In the genomic region with DNA sequence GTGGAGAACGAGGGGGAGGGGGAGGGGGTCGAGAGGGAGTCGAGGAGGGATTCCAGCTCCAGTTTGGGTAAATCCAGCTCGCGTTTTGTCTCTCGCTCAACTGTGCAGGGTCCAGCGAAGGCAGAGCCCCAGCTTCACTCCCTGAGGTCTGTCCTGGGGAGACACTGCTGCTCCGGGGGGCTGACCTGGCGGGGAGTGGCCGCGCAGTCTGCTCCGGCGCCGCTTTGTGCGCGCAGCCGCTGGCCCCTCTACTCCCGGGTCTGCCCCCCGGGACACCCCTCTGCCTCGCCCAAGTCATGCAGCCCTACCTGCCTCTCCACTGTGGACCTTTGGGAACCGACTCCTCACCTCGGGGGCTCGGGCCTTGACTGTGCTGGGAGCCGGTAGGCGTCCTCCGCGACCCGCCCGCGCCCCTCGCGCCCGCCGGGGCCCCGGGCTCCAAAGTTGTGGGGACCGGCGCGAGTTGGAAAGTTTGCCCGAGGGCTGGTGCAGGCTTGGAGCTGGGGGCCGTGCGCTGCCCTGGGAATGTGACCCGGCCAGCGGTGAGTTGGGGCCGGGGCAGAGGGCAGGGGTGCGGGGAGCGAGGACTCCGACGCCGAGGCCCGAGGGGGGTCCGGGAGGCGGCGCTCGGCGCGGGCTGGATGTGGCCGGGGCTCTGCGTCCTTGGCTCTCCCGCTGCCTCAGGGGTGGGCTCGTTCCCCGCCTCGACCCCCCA, we compare ENCODE assay signal across 1 cellular context.
TF ChIP-seq lines count a peak whose summit lies in the region.

TET1 (plus strand) TSS at position 137 of the 715 bp plus-strand sequence. CDS start 12,002 bp downstream, outside the sequence.

TF ChIP-seq in K562, 482 proteins besides CTCF, POLR2A, EP300 and RAD21 (continued from another document and continues in another):
- TF ChIP-seq, protein P1, sequence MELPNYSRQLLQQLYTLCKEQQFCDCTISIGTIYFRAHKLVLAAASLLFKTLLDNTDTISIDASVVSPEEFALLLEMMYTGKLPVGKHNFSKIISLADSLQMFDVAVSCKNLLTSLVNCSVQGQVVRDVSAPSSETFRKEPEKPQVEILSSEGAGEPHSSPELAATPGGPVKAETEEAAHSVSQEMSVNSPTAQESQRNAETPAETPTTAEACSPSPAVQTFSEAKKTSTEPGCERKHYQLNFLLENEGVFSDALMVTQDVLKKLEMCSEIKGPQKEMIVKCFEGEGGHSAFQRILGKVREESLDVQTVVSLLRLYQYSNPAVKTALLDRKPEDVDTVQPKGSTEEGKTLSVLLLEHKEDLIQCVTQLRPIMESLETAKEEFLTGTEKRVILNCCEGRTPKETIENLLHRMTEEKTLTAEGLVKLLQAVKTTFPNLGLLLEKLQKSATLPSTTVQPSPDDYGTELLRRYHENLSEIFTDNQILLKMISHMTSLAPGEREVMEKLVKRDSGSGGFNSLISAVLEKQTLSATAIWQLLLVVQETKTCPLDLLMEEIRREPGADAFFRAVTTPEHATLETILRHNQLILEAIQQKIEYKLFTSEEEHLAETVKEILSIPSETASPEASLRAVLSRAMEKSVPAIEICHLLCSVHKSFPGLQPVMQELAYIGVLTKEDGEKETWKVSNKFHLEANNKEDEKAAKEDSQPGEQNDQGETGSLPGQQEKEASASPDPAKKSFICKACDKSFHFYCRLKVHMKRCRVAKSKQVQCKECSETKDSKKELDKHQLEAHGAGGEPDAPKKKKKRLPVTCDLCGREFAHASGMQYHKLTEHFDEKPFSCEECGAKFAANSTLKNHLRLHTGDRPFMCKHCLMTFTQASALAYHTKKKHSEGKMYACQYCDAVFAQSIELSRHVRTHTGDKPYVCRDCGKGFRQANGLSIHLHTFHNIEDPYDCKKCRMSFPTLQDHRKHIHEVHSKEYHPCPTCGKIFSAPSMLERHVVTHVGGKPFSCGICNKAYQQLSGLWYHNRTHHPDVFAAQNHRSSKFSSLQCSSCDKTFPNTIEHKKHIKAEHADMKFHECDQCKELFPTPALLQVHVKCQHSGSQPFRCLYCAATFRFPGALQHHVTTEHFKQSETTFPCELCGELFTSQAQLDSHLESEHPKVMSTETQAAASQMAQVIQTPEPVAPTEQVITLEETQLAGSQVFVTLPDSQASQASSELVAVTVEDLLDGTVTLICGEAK (IDR thresholded peaks at IDR 0.05), result no peak
- TF ChIP-seq, protein P1 (CRISPR knock-in tag; IDR thresholded peaks at IDR 0.05), result no peak
- TF ChIP-seq NR3C1 (CRISPR knock-in tag; IDR thresholded peaks at IDR 0.05), result no peak
- no peak for TF ChIP-seq KLF1 (tag; IDR thresholded peaks at IDR 0.05)
- TF ChIP-seq ZNF12 (CRISPR knock-in tag; IDR thresholded peaks at IDR 0.05), result peak; percentile 62; the same call in 1 of the 2 replicates
- no peak for TF ChIP-seq RBM34 (IDR thresholded peaks at IDR 0.05; ENCODE audit: borderline replicate concordance, insufficient read depth, low read length)
- TF ChIP-seq CCNT2 (IDR thresholded peaks at IDR 0.05; ENCODE audit: borderline replicate concordance, extremely low read depth, insufficient read length, low read depth, low read length), result no peak
- no peak for TF ChIP-seq ZNF778 (CRISPR knock-in tag; IDR thresholded peaks at IDR 0.05)
- TF ChIP-seq ATF3 (IDR thresholded peaks at IDR 0.05), result 0 out of 2 replicates have a peak, but pooled peaks have one; percentile 3
- no peak; the same call in 1 of the 2 replicates for TF ChIP-seq ATF3 (CRISPR knock-in tag; conservative IDR thresholded peaks at IDR 0.05)
- no peak for TF ChIP-seq ZNF324 (CRISPR knock-in tag; IDR thresholded peaks at IDR 0.05)
- TF ChIP-seq ZNF655 (CRISPR knock-in tag; IDR thresholded peaks at IDR 0.05), result no peak
- peak; percentile 94 for TF ChIP-seq RBFOX2 (IDR thresholded peaks at IDR 0.05; ENCODE audit: low read depth, low read length)
- no peak; the same call in 1 of the 2 replicates for TF ChIP-seq TCF7 (IDR thresholded peaks at IDR 0.05; ENCODE audit: borderline replicate concordance)
- no peak for TF ChIP-seq ELF1 (tag; IDR thresholded peaks at IDR 0.05)
- TF ChIP-seq SRSF9 (IDR thresholded peaks at IDR 0.05; ENCODE audit: borderline replicate concordance, low read depth, low read length), result no peak
- TF ChIP-seq CBX3 (IDR thresholded peaks at IDR 0.05; ENCODE audit: borderline replicate concordance in 1 of 2, low read length in 2 of 2), result peak in 1 of 2 experiments; percentile 57; a peak in 1 of 3 replicates
- TF ChIP-seq CXXC5 (CRISPR knock-in tag; IDR thresholded peaks at IDR 0.05), result peak; percentile 29; the same call in 1 of the 2 replicates
- peak; percentile 91 for TF ChIP-seq POLR2AphosphoS5 (IDR thresholded peaks at IDR 0.05; ENCODE audit: control insufficient read depth, insufficient read depth, low read depth, low read length)
- TF ChIP-seq COPS2 (conservative IDR thresholded peaks at IDR 0.05), result no peak
- no peak for TF ChIP-seq SMAD2 (IDR thresholded peaks at IDR 0.05; ENCODE audit: low read depth, low read length)
- no peak for TF ChIP-seq CREB3 (tag; conservative IDR thresholded peaks at IDR 0.05; ENCODE audit: low read depth)
- TF ChIP-seq XRCC5 (IDR thresholded peaks at IDR 0.05; ENCODE audit: low read depth, low read length), result peak; percentile 74; the same call in 1 of the 2 replicates
- TF ChIP-seq, protein P2, sequence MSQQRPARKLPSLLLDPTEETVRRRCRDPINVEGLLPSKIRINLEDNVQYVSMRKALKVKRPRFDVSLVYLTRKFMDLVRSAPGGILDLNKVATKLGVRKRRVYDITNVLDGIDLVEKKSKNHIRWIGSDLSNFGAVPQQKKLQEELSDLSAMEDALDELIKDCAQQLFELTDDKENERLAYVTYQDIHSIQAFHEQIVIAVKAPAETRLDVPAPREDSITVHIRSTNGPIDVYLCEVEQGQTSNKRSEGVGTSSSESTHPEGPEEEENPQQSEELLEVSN (IDR thresholded peaks at IDR 0.05; ENCODE audit: borderline replicate concordance in 1 of 2, extremely low read depth in 1 of 2, insufficient read depth in 1 of 2, insufficient read length in 1 of 2, low read depth in 1 of 2, low read length in 1 of 2, poor library complexity in 1 of 2, severe bottlenecking in 1 of 2), result peak; percentile 21 to 43
- TF ChIP-seq REST (CRISPR knock-in tag; IDR thresholded peaks at IDR 0.05; ENCODE audit: low read depth), result 0 out of 2 replicates have a peak, but pooled peaks have one; percentile 31
- TF ChIP-seq SUPT5H (IDR thresholded peaks at IDR 0.05), result peak; percentile 89
- peak; percentile 98 for TF ChIP-seq TBP (optimal IDR thresholded peaks at IDR 0.05; ENCODE audit: low read depth, low read length)
- no peak for TF ChIP-seq EP400 (IDR thresholded peaks at IDR 0.05)
- TF ChIP-seq THRAP3 (IDR thresholded peaks at IDR 0.05; ENCODE audit: borderline replicate concordance), result no peak
- TF ChIP-seq, protein P3, sequence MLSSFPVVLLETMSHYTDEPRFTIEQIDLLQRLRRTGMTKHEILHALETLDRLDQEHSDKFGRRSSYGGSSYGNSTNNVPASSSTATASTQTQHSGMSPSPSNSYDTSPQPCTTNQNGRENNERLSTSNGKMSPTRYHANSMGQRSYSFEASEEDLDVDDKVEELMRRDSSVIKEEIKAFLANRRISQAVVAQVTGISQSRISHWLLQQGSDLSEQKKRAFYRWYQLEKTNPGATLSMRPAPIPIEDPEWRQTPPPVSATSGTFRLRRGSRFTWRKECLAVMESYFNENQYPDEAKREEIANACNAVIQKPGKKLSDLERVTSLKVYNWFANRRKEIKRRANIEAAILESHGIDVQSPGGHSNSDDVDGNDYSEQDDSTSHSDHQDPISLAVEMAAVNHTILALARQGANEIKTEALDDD (IDR thresholded peaks at IDR 0.05), result no peak
- peak; percentile 51 for TF ChIP-seq FUS (optimal IDR thresholded peaks at IDR 0.05; ENCODE audit: low read depth, low read length)
- TF ChIP-seq CAMTA2 (CRISPR knock-in tag; conservative IDR thresholded peaks at IDR 0.05), result no peak
- TF ChIP-seq RUNX1 (IDR thresholded peaks at IDR 0.05; ENCODE audit: low read depth), result no peak
- no peak for TF ChIP-seq PTTG1 (tag; IDR thresholded peaks at IDR 0.05; ENCODE audit: low read depth)
- TF ChIP-seq, protein P4, sequence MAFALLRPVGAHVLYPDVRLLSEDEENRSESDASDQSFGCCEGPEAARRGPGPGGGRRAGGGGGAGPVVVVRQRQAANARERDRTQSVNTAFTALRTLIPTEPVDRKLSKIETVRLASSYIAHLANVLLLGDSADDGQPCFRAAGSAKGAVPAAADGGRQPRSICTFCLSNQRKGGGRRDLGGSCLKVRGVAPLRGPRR (CRISPR knock-in tag; IDR thresholded peaks at IDR 0.05), result no peak
- no peak for TF ChIP-seq XRCC4 (IDR thresholded peaks at IDR 0.05; ENCODE audit: extremely low read depth, insufficient read depth, insufficient read length)
- no peak for TF ChIP-seq ZNF316 (IDR thresholded peaks at IDR 0.05)
- TF ChIP-seq TEAD2 (tag; IDR thresholded peaks at IDR 0.05), result no peak
